Comparison of ENCODE assay signal across 1 cellular context in the genomic region with DNA sequence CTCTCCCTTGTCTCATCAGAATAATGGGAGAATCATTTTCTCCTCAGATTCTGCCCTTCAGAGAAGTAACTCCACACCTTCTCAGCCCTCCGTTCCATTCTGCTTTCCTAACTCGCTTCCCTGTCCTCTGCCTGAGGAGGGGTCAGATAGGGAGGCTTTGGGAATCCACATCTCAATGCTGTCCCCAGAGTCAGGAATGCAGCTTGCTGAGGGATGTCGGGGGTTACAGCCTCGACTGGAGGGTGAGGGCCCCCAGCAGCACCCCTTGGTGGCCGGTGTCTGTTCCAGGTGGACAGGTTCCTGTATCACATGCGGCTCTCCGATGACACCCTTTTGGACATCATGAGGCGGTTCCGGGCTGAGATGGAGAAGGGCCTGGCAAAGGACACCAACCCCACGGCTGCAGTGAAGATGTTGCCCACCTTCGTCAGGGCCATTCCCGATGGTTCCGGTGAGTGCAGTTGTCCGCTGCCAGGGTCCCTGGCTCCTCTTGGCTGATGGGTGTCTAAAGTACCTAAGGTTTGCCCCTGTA.
TF ChIP-seq lines count a peak whose summit lies in the region.

No MANE protein-coding gene starts in this region.

TF ChIP-seq in GM23338, 12 proteins besides CTCF, POLR2A, EP300 and RAD21:
- TF ChIP-seq, protein P1, sequence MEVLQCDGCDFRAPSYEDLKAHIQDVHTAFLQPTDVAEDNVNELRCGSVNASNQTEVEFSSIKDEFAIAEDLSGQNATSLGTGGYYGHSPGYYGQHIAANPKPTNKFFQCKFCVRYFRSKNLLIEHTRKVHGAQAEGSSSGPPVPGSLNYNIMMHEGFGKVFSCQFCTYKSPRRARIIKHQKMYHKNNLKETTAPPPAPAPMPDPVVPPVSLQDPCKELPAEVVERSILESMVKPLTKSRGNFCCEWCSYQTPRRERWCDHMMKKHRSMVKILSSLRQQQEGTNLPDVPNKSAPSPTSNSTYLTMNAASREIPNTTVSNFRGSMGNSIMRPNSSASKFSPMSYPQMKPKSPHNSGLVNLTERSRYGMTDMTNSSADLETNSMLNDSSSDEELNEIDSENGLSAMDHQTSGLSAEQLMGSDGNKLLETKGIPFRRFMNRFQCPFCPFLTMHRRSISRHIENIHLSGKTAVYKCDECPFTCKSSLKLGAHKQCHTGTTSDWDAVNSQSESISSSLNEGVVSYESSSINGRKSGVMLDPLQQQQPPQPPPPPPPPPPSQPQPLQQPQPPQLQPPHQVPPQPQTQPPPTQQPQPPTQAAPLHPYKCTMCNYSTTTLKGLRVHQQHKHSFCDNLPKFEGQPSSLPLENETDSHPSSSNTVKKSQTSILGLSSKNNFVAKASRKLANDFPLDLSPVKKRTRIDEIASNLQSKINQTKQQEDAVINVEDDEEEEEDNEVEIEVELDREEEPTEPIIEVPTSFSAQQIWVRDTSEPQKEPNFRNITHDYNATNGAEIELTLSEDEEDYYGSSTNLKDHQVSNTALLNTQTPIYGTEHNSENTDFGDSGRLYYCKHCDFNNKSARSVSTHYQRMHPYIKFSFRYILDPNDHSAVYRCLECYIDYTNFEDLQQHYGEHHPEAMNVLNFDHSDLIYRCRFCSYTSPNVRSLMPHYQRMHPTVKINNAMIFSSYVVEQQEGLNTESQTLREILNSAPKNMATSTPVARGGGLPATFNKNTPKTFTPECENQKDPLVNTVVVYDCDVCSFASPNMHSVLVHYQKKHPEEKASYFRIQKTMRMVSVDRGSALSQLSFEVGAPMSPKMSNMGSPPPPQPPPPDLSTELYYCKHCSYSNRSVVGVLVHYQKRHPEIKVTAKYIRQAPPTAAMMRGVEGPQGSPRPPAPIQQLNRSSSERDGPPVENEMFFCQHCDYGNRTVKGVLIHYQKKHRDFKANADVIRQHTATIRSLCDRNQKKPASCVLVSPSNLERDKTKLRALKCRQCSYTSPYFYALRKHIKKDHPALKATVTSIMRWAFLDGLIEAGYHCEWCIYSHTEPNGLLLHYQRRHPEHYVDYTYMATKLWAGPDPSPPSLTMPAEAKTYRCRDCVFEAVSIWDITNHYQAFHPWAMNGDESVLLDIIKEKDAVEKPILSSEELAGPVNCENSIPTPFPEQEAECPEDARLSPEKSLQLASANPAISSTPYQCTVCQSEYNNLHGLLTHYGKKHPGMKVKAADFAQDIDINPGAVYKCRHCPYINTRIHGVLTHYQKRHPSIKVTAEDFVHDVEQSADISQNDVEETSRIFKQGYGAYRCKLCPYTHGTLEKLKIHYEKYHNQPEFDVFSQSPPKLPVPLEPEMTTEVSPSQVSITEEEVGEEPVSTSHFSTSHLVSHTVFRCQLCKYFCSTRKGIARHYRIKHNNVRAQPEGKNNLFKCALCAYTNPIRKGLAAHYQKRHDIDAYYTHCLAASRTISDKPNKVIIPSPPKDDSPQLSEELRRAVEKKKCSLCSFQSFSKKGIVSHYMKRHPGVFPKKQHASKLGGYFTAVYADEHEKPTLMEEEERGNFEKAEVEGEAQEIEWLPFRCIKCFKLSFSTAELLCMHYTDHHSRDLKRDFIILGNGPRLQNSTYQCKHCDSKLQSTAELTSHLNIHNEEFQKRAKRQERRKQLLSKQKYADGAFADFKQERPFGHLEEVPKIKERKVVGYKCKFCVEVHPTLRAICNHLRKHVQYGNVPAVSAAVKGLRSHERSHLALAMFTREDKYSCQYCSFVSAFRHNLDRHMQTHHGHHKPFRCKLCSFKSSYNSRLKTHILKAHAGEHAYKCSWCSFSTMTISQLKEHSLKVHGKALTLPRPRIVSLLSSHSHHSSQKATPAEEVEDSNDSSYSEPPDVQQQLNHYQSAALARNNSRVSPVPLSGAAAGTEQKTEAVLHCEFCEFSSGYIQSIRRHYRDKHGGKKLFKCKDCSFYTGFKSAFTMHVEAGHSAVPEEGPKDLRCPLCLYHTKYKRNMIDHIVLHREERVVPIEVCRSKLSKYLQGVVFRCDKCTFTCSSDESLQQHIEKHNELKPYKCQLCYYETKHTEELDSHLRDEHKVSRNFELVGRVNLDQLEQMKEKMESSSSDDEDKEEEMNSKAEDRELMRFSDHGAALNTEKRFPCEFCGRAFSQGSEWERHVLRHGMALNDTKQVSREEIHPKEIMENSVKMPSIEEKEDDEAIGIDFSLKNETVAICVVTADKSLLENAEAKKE (CRISPR knock-in tag; IDR thresholded peaks at IDR 0.05): no peak
- TF ChIP-seq ZNF114 (CRISPR knock-in tag; IDR thresholded peaks at IDR 0.05) (no peak), EZH2phosphoT487 (IDR thresholded peaks at IDR 0.05; ENCODE audit: unreplicated experiment) (no peak), POLR2AphosphoS5 (IDR thresholded peaks at IDR 0.05; ENCODE audit: low read depth) (no peak)
- TF ChIP-seq, protein P2, sequence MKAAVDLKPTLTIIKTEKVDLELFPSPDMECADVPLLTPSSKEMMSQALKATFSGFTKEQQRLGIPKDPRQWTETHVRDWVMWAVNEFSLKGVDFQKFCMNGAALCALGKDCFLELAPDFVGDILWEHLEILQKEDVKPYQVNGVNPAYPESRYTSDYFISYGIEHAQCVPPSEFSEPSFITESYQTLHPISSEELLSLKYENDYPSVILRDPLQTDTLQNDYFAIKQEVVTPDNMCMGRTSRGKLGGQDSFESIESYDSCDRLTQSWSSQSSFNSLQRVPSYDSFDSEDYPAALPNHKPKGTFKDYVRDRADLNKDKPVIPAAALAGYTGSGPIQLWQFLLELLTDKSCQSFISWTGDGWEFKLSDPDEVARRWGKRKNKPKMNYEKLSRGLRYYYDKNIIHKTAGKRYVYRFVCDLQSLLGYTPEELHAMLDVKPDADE (IDR thresholded peaks at IDR 0.05): no peak
